18 cellular contexts compared by ENCODE assay signal in genomic region chr17:81204578-81204977, GRCh38. TPM values are rescaled to one million over a fixed set of nuclear protein-coding genes. Genes with fewer than 3 reads are reported as not detected.
DNase-seq lines count a peak whose midpoint lies in the region; ATAC-seq, FAIRE-seq and TF ChIP-seq lines count a peak whose summit lies in the region.
"Had no signal": no experiment of that assay in that cellular context is flagged by ENCODE, and none has a peak within 500 bp of the region (broad histone marks: within the 10 kb centered on the region; RNA-seq: fewer than 3 reads in every experiment).

No MANE protein-coding gene starts in this region.

- peak; percentile 68 for ATAC-seq in left colon
- ATAC-seq: CD8-positive, alpha-beta T cell; HCT116 had no signal

- POLR2A ChIA-PET in HEK293 (lab: Yijun Ruan, JAX) = no interaction called here

- no peaks in the 10 kb centered on the region for H3K4me1 ChIP-seq in HEK293 (ENCODE audit: control insufficient read depth, insufficient read depth, low read length)

- CTCF ChIA-PET in HEK293 (lab: Yijun Ruan, JAX) = interaction anchor here (1.1 kb wide), 1 partner anchor 25 kb away, joined by 3 read pairs; no protein-coding TSS in a partner anchor

- DNase-seq in bronchial epithelial cell (ENCODE audit: low read depth) = no peak
- DNase-seq in left colon = peak in 1 of 2 donors; percentile 38
- no peak for DNase-seq in urothelium cell line (ENCODE audit: low spot score)
- DNase-seq in activated effector memory CD4-positive, alpha-beta T cell treated with Interleukin-2 at 50 U/mL for 16 hours = no peak
- DNase-seq in NCI-H526 (lab: John Stamatoyannopoulos, UW) = no peak
- DNase-seq in HT-29 (ENCODE audit: low spot score) = no peak
- DNase-seq: 8988T; Calu3; CD8-positive, alpha-beta T cell; DMS79 treated with DMSO at 0.1 percent for 48 hours; GF-D8; GOT3; H7 had no signal

- no peak overlapping the region for H3K4me3 ChIP-seq in HEK293 (ENCODE audit: low read depth, low read length)
- H3K4me3 ChIP-seq in bronchial epithelial cell (ENCODE audit: low read depth, low read length) = no peak overlapping the region
- H3K4me3 ChIP-seq: BLaER1 treated with 17β-estradiol and CSF1 and Interleukin-3, amounts not matched to agents 10 nM and 100 nM had no signal

- H3K36me3 ChIP-seq in HEK293 (ENCODE audit: control insufficient read depth in 2 of 2, insufficient read depth in 1 of 2, low read length in 2 of 2) (peaks cover 17 to 63% of the 10 kb centered on the region in 2 experiments; a peak in 2 of 3 replicates), bronchial epithelial cell (ENCODE audit: control insufficient read depth, insufficient read depth, low read length) (peaks cover 1% of the 10 kb centered on the region)

- FAIRE-seq in bronchial epithelial cell (lab: Jason Lieb, UNC) (peak; percentile 91), urothelium cell line (lab: Jason Lieb, UNC) (peak; percentile 32)

- intact Hi-C loops in left colon (cut with DNase I, micrococcal nuclease) = no loop called here

- no peaks in the 10 kb centered on the region for H3K9me3 ChIP-seq in HEK293 (ENCODE audit: control insufficient read depth, insufficient read depth, low read depth, low read length)
- H3K9me3 ChIP-seq: BLaER1 treated with 17β-estradiol and CSF1 and Interleukin-3, amounts not matched to agents 10 nM and 100 nM had no signal

- H3K27me3 ChIP-seq in bronchial epithelial cell (ENCODE audit: control insufficient read depth, insufficient read depth, low read length) = no peaks in the 10 kb centered on the region
- H3K27me3 ChIP-seq: BLaER1 treated with 17β-estradiol and CSF1 and Interleukin-3, amounts not matched to agents 10 nM and 100 nM had no signal

- TF ChIP-seq CTCF in HEK293 (tag by site-specific recombination; IDR thresholded peaks at IDR 0.05) (no peak), bronchial epithelial cell (IDR thresholded peaks at IDR 0.05; ENCODE audit: insufficient read depth, low read length, severe bottlenecking) (no peak)

- H3K27ac ChIP-seq in HEK293 (ENCODE audit: extremely low read depth, low read depth, low read length) = no peak overlapping the region
- H3K27ac ChIP-seq: BLaER1 treated with 17β-estradiol and CSF1 and Interleukin-3, amounts not matched to agents 10 nM and 100 nM had no signal

TF ChIP-seq in HEK293, 187 proteins besides CTCF, POLR2A, EP300 and RAD21:
- TF ChIP-seq SCRT2 (tag by site-specific recombination; IDR thresholded peaks at IDR 0.05) = 0 out of 2 replicates have a peak, but pooled peaks have one; percentile 12
- no peak for TF ChIP-seq GLI4 (tag by site-specific recombination; IDR thresholded peaks at IDR 0.05)
- 0 out of 2 replicates have a peak, but pooled peaks have one; percentile 43 for TF ChIP-seq ZEB2 (tag by site-specific recombination; IDR thresholded peaks at IDR 0.05)
- no peak for TF ChIP-seq ZNF202 (tag by site-specific recombination; IDR thresholded peaks at IDR 0.05; ENCODE audit: borderline replicate concordance)
- TF ChIP-seq ZNF600 (tag by site-specific recombination; IDR thresholded peaks at IDR 0.05) = peak; percentile 43

RNA-seq across cellular contexts. Expression of gene CEP131, which starts 18.2 kb away (rescaled TPM):
- total RNA-seq in bronchial epithelial cell (7.9 and 9.2 TPM in 2 replicates), left colon (1 to 10 TPM; 4.7 to 9.5 TPM)
- 37.1 and 46.0 TPM in 2 replicates for total RNA-seq in HT-29 (2014; rRNA removed; shearing (Covaris generic))

RNA-seq across cellular contexts. Expression of gene TEPSIN, which starts 34.3 kb away (rescaled TPM):
- total RNA-seq in bronchial epithelial cell (5.8 and 7.8 TPM in 2 replicates), left colon (10 to 100 TPM; 34.3 to 34.6 TPM)
- 39.4 and 46.2 TPM in 2 replicates for total RNA-seq in HT-29 (2014; rRNA removed; shearing (Covaris generic))

RNA-seq across cellular contexts. Expression of gene NDUFAF8, which starts 34.5 kb away (rescaled TPM):
- total RNA-seq in bronchial epithelial cell = 31.6 and 49.2 TPM in 2 replicates
- total RNA-seq in left colon = 10 to 100 TPM; 23.2 to 29.9 TPM
- 87.4 and 96.5 TPM in 2 replicates for total RNA-seq in HT-29 (2014; rRNA removed; shearing (Covaris generic))

RNA-seq across cellular contexts. Expression of gene AATK, which starts 38.6 kb away (rescaled TPM):
- total RNA-seq in bronchial epithelial cell (0.51 and 0.79 TPM in 2 replicates), left colon (10 to 100 TPM in 1 of 2 donors, 1 to 10 TPM in 1; 3.4 to 37.0 TPM)
- total RNA-seq in HT-29 (2014; rRNA removed; shearing (Covaris generic)) = 64.6 and 71.3 TPM in 2 replicates
- total RNA-seq: Calu3 had no signal

RNA-seq across cellular contexts. Expression of gene PVALEF, which starts 39.3 kb away (rescaled TPM):
- total RNA-seq in bronchial epithelial cell = not detected in 2 replicates
- total RNA-seq in left colon = not detected
- not detected in 2 replicates for total RNA-seq in HT-29 (2014; rRNA removed; shearing (Covaris generic))
- total RNA-seq: A673; Calu3; CD8-positive, alpha-beta T cell; H7; HT1080 had no signal
